In the genomic region with DNA sequence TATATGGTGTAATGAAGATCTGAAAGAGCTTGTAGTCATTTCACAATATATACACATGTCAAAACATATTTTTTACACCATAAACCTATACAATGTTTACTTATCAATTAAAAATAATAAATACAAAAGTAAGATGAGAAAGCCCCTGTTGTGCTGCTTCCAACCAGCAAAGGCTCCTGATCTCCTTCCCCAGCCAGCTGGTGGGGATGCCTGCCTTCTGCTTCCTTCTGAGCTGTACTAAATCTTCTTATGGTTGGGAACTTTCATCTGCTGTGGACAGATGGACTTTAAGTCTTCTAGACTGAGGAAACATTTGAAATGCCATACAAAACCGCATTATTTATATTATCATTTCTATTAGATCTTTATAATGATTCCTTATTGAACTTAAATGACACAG, we compare ENCODE assay signal across 22 cellular contexts.
DNase-seq lines count a peak whose midpoint lies in the region; ATAC-seq, FAIRE-seq and TF ChIP-seq lines count a peak whose summit lies in the region.
"Had no signal": no experiment of that assay in that cellular context is flagged by ENCODE, and none has a peak within 500 bp of the region (broad histone marks: within the 10 kb centered on the region; RNA-seq: fewer than 3 reads in every experiment).

No MANE protein-coding gene starts in this region.

- no peaks in the 10 kb centered on the region for H3K36me3 Mint-ChIP-seq in naive thymus-derived CD8-positive, alpha-beta T cell
- H3K36me3 Mint-ChIP-seq: CD8-positive, alpha-beta T cell had no signal

- ATAC-seq in GM18520 (IDR thresholded peaks at IDR 0.05; ENCODE audit: unreplicated experiment), result no peak
- no peak for ATAC-seq in naive thymus-derived CD8-positive, alpha-beta T cell
- ATAC-seq: CD8-positive, alpha-beta T cell; GM12878; GM23338; K562 had no signal

- no peaks in the 10 kb centered on the region for H3K36me3 ChIP-seq in endothelial cell of umbilical vein (ENCODE audit: control insufficient read depth in 2 of 2, extremely low read depth in 1 of 2, insufficient read depth in 2 of 2, low read length in 2 of 2)
- H3K36me3 ChIP-seq: BLaER1 treated with 17β-estradiol and CSF1 and Interleukin-3, amounts not matched to agents 10 nM and 100 nM had no signal

- H4K20me1 ChIP-seq in endothelial cell of umbilical vein (replicated peaks; ENCODE audit: control insufficient read depth, extremely low read depth, insufficient read depth, low read length), result no peaks in the 10 kb centered on the region
- H4K20me1 ChIP-seq: BLaER1 treated with 17β-estradiol and CSF1 and Interleukin-3, amounts not matched to agents 10 nM and 100 nM had no signal

- H3K27ac ChIP-seq in endothelial cell of umbilical vein (ENCODE audit: insufficient read depth, low read depth, low read length) (no peak overlapping the region), coronary artery (no peak overlapping the region)
- H3K27ac ChIP-seq: HL-60 had no signal

- no TSS peak for BruUV-seq in endothelial cell of umbilical vein (replicated peaks; lab: Mats Ljungman, UMichigan)

- H3K9me3 Mint-ChIP-seq in naive thymus-derived CD8-positive, alpha-beta T cell, result peaks cover 0 to 7% (median 0%) of the 10 kb centered on the region in 9 donors
- H3K9me3 Mint-ChIP-seq: CD8-positive, alpha-beta T cell; GM23338 had no signal

- POLR2A ChIA-PET in endothelial cell of umbilical vein (lab: Charles Lee), result no interaction called here
- POLR2A ChIA-PET in naive thymus-derived CD8-positive, alpha-beta T cell (lab: Charles Lee), result no interaction called here

- no peaks in the 10 kb centered on the region for H3K4me1 ChIP-seq in endothelial cell of umbilical vein (ENCODE audit: control insufficient read depth, extremely low read depth, insufficient read depth, low read length)
- H3K4me1 ChIP-seq: BLaER1 treated with 17β-estradiol and CSF1 and Interleukin-3, amounts not matched to agents 10 nM and 100 nM had no signal

- no peaks in the 10 kb centered on the region for H3K9me3 ChIP-seq in endothelial cell of umbilical vein (replicated peaks; ENCODE audit: control insufficient read depth, insufficient read depth, low read length)
- H3K9me3 ChIP-seq: BLaER1 treated with 17β-estradiol and CSF1 and Interleukin-3, amounts not matched to agents 10 nM and 100 nM had no signal

- no peaks in the 10 kb centered on the region for H3K27me3 Mint-ChIP-seq in naive thymus-derived CD8-positive, alpha-beta T cell
- H3K27me3 Mint-ChIP-seq: B cell had no signal

- TF ChIP-seq POLR2A in endothelial cell of umbilical vein (IDR thresholded peaks at IDR 0.05; ENCODE audit: low read depth, low read length), result no peak

- TF ChIP-seq CTCF in endothelial cell of umbilical vein (IDR thresholded peaks at IDR 0.05; ENCODE audit: extremely low read depth in 1 of 2, insufficient read depth in 1 of 2, low read depth in 1 of 2, low read length in 2 of 2), result no peak
- no peak for TF ChIP-seq CTCF in coronary artery (IDR thresholded peaks at IDR 0.05)

- H3K4me3 ChIP-seq in endothelial cell of umbilical vein (replicated peaks in 1 of 3; ENCODE audit: insufficient read depth in 1 of 3, low read depth in 1 of 3, low read length in 3 of 3), result no peak overlapping the region
- H3K4me3 ChIP-seq in coronary artery, result no peak overlapping the region
- H3K4me3 ChIP-seq: BLaER1 treated with 17β-estradiol and CSF1 and Interleukin-3, amounts not matched to agents 10 nM and 100 nM; GM12878; GM23338; K562 had no signal

- no peak overlapping the region for H3K27ac Mint-ChIP-seq in naive thymus-derived CD8-positive, alpha-beta T cell
- H3K27ac Mint-ChIP-seq: B cell; CD8-positive, alpha-beta T cell; GM23338 had no signal

- DNase-seq in D341Med (ENCODE audit: low spot score), result peak; percentile 50
- DNase-seq in DMS 273 treated with DMSO at 0.1 percent for 48 hours (lab: John Stamatoyannopoulos, UW), result peak; percentile 15
- peak; percentile 87 for DNase-seq in NCI-H82 (lab: John Stamatoyannopoulos, UW)
- DNase-seq in endothelial cell of umbilical vein (ENCODE audit: low read depth, low spot score), result peak; percentile 2
- DNase-seq in naive thymus-derived CD8-positive, alpha-beta T cell, result no peak
- DNase-seq in coronary artery (ENCODE audit: low spot score), result no peak
- DNase-seq: 8988T; CD8-positive, alpha-beta T cell; DMS53; DND-41; EL; HCEC 1CT; IMR-90 had no signal

- intact Hi-C loops in endothelial cell of umbilical vein (cut with micrococcal nuclease), result no loop called here

- no peaks in the 10 kb centered on the region for H3K4me1 Mint-ChIP-seq in naive thymus-derived CD8-positive, alpha-beta T cell
- H3K4me1 Mint-ChIP-seq: B cell had no signal

- no peak overlapping the region for H3K4me2 ChIP-seq in endothelial cell of umbilical vein (ENCODE audit: insufficient read depth, low read length)
- H3K4me2 ChIP-seq: BLaER1 treated with 17β-estradiol and CSF1 and Interleukin-3, amounts not matched to agents 10 nM and 100 nM; GM23338 had no signal

- H3K4me3 Mint-ChIP-seq in naive thymus-derived CD8-positive, alpha-beta T cell, result no peak overlapping the region
- H3K4me3 Mint-ChIP-seq: B cell; CD8-positive, alpha-beta T cell; GM23338 had no signal

- no peaks in the 10 kb centered on the region for H3K79me2 ChIP-seq in endothelial cell of umbilical vein (ENCODE audit: control insufficient read depth, insufficient read depth, low read length)

- peak overlapping the region; percentile 23 for H2AFZ ChIP-seq in endothelial cell of umbilical vein (ENCODE audit: low read depth, low read length)
- H2AFZ ChIP-seq: GM23338 had no signal

- FAIRE-seq in endothelial cell of umbilical vein (lab: Jason Lieb, UNC), result no peak
- FAIRE-seq: GM12878, H54, HTR-8/SVneo, K562 had no signal

- dilution Hi-C loops in endothelial cell of umbilical vein (cut with MboI; ENCODE audit: extremely low pct_ligation_motif_present, low sequenced_read_pairs), result no loop called here

- no peak overlapping the region for H3K9ac ChIP-seq in endothelial cell of umbilical vein (replicated peaks; ENCODE audit: extremely low read depth, insufficient read depth, low read length)
- H3K9ac ChIP-seq: BLaER1 treated with 17β-estradiol and CSF1 and Interleukin-3, amounts not matched to agents 10 nM and 100 nM had no signal

- CTCF ChIA-PET in endothelial cell of umbilical vein (lab: Charles Lee), result interaction anchor here (1.6 to 1.9 kb wide), 2 partner anchors 17 to 25 kb away, joined by 3 to 4 read pairs; no protein-coding TSS in a partner anchor

- H3K9me1 ChIP-seq in endothelial cell of umbilical vein (replicated peaks; ENCODE audit: control insufficient read depth, extremely low read depth, insufficient read depth, low read length), result no peaks in the 10 kb centered on the region

- no peaks in the 10 kb centered on the region for H3K27me3 ChIP-seq in endothelial cell of umbilical vein (ENCODE audit: control insufficient read depth in 2 of 2, insufficient read depth in 2 of 2, low read length in 2 of 2)
- H3K27me3 ChIP-seq: BLaER1 treated with 17β-estradiol and CSF1 and Interleukin-3, amounts not matched to agents 10 nM and 100 nM had no signal

TF ChIP-seq in endothelial cell of umbilical vein, 7 proteins besides CTCF, POLR2A, EP300 and RAD21:
- TF ChIP-seq GATA2 (IDR thresholded peaks at IDR 0.05; ENCODE audit: insufficient read depth, insufficient read length, low read depth, low read length) (no peak), JUN (IDR thresholded peaks at IDR 0.05; ENCODE audit: borderline replicate concordance, insufficient read depth, insufficient read length, low read depth) (no peak), FOS (IDR thresholded peaks at IDR 0.05; ENCODE audit: borderline replicate concordance, insufficient read depth, low read length) (no peak), EZH2 (IDR thresholded peaks at IDR 0.05; ENCODE audit: borderline replicate concordance, low read depth, low read length, severe bottlenecking) (no peak), POLR2AphosphoS5 (IDR thresholded peaks at IDR 0.05; ENCODE audit: insufficient read depth, low read depth, low read length) (no peak), MYC (IDR thresholded peaks at IDR 0.05; ENCODE audit: low read depth, low read length) (no peak)
- TF ChIP-seq, protein P1, sequence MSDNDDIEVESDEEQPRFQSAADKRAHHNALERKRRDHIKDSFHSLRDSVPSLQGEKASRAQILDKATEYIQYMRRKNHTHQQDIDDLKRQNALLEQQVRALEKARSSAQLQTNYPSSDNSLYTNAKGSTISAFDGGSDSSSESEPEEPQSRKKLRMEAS (IDR thresholded peaks at IDR 0.05; ENCODE audit: insufficient read depth, insufficient read length), result no peak

Comparison
In these comparisons a context has a peak if more than half of its experiments do, and no peak if none do; other contexts are left out.
1. DNase-seq: peak in D341Med (single experiment), DMS 273 treated with DMSO at 0.1 percent for 48 hours (single experiment), NCI-H82 (single experiment) and endothelial cell of umbilical vein (single experiment); none in naive thymus-derived CD8-positive, alpha-beta T cell (0 of 10) and coronary artery (single experiment).